In the genomic region with DNA sequence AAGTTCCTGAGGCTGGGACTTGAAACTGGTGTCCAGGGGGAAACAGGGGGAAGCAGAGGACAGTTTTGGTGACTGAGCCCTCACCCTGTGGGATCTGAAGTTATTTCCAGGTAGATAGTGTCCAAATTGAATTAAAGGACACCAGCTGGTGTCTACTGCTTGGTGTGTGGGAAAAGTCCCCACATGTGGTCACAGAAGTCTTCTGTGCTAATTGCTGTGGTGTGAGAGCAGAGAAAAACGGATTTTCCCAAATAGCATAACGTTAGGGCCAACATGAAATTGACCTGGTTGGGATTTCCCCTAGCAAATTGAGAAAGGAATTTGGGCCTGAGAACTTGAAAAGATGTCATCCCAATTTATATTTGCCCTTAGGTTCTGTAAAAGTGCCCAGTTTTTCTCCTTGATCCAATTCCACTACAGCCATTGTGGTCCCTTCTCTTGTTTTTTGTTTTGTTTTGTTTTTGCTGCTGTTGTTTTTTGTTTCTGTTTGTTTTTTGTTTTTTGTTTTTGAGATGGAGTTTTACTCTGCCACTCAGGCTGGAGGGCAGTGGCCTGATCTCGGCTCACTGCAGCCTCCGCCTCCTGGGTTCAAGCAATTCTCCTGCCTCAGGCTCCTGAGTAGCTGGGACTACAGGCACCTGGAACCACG, we compare ENCODE assay signal across 26 cellular contexts. TPM values are rescaled to one million over a fixed set of nuclear protein-coding genes. Genes with fewer than 3 reads are reported as not detected.
DNase-seq lines count a peak whose midpoint lies in the region; ATAC-seq and TF ChIP-seq lines count a peak whose summit lies in the region.
"Had no signal": no experiment of that assay in that cellular context is flagged by ENCODE, and none has a peak within 500 bp of the region (broad histone marks: within the 10 kb centered on the region; RNA-seq: fewer than 3 reads in every experiment).

No MANE protein-coding gene starts in this region.

- no peak for TF ChIP-seq CTCF in mesothelial cell of epicardium (IDR thresholded peaks at IDR 0.05; ENCODE audit: unreplicated experiment)
- no peak for TF ChIP-seq CTCF in GM10266 (IDR thresholded peaks at IDR 0.05; ENCODE audit: control insufficient read depth, insufficient read depth, low read depth, missing control alignments)

- H3K27ac Mint-ChIP-seq in mesothelial cell of epicardium, result peak overlapping the region; percentile 43
- H3K27ac Mint-ChIP-seq: activated T-cell treated with anti-CD3 and anti-CD28 coated beads, Interleukin-2, amount 50 U/mL, for 72 hours; endodermal cell had no signal

- DNase-seq in mesothelial cell of epicardium (ENCODE audit: low spot score in 2 of 2, unreplicated experiment in 2 of 2), result no peak
- no peak for DNase-seq in DMS79 treated with DMSO at 0.1 percent for 48 hours (lab: John Stamatoyannopoulos, UW)
- no peak for DNase-seq in GM10266 (ENCODE audit: extremely low spot score)
- DNase-seq in NCI-H1417 treated with DMSO at 0.1 percent for 48 hours (lab: John Stamatoyannopoulos, UW), result no peak
- DNase-seq: activated CD4-positive, alpha-beta T cell treated with anti-CD3 and anti-CD28 coated beads, Interleukin-2, amount 50 U/mL, for 48 hours; activated naive CD4-positive, alpha-beta T cell treated with Interleukin-2 at 50 U/mL for 16 hours; activated T-cell treated with anti-CD3 and anti-CD28 coated beads, Interleukin-2, amount 50 U/mL, for 72 hours; central memory CD4-positive, alpha-beta T cell; DMS53; endodermal cell; GDM1; GOT3; KG1; left ventricle myocardium superior; MG63; naive B cell; NCI-H2029 treated with DMSO at 0.1 percent for 48 hours; NCI-H2227 treated with DMSO at 0.1 percent for 48 hours; NCI-H526 treated with DMSO at 0.1 percent for 48 hours; NK-92 treated with Interleukin-12 subunit alpha and Interleukin-12 subunit beta, amount 100 ng/mL, for 24 hours; PC-3; stimulated activated naive CD4-positive, alpha-beta T cell had no signal

- no peak overlapping the region for H3K4me3 Mint-ChIP-seq in mesothelial cell of epicardium
- H3K4me3 Mint-ChIP-seq: activated T-cell treated with anti-CD3 and anti-CD28 coated beads, Interleukin-2, amount 50 U/mL, for 72 hours; endodermal cell had no signal

- H3K36me3 Mint-ChIP-seq in mesothelial cell of epicardium, result no peaks in the 10 kb centered on the region
- H3K36me3 Mint-ChIP-seq: naive B cell had no signal

- H3K4me1 Mint-ChIP-seq in mesothelial cell of epicardium, result peaks cover 28% of the 10 kb centered on the region

- H3K9me3 Mint-ChIP-seq in mesothelial cell of epicardium, result no peaks in the 10 kb centered on the region
- H3K9me3 Mint-ChIP-seq: activated T-cell treated with anti-CD3 and anti-CD28 coated beads, Interleukin-2, amount 50 U/mL, for 72 hours; endodermal cell; naive B cell had no signal

- H3K27me3 Mint-ChIP-seq in mesothelial cell of epicardium (ENCODE audit: low read depth), result no peaks in the 10 kb centered on the region
- H3K27me3 Mint-ChIP-seq: naive B cell had no signal

- peak; percentile 63 for ATAC-seq in GM18870 (IDR thresholded peaks at IDR 0.05; ENCODE audit: unreplicated experiment)
- ATAC-seq in HG02610 (IDR thresholded peaks at IDR 0.05; ENCODE audit: unreplicated experiment), result peak; percentile 77
- ATAC-seq in HG03439 (IDR thresholded peaks at IDR 0.05; ENCODE audit: unreplicated experiment), result peak; percentile 48
- ATAC-seq in GM18511 (IDR thresholded peaks at IDR 0.05; ENCODE audit: unreplicated experiment), result no peak
- ATAC-seq: activated T-cell treated with anti-CD3 and anti-CD28 coated beads, Interleukin-2, amount 50 U/mL, for 72 hours; left ventricle myocardium superior; PC-3 had no signal

RNA-seq across cellular contexts. Expression of a gene that starts 5.6 kb away (rescaled TPM):
- total RNA-seq in mesothelial cell of epicardium, result 65.8 to 68.4 TPM (median 67.4 TPM) in 3 replicates
